ENCODE assay signal across 8 cellular contexts in genomic region chr4:1249731-1250526, GRCh38. TPM values are rescaled to one million over a fixed set of nuclear protein-coding genes. Genes with fewer than 3 reads are reported as not detected.
DNase-seq lines count a peak whose midpoint lies in the region; ATAC-seq and TF ChIP-seq lines count a peak whose summit lies in the region.

No MANE protein-coding gene starts in this region.

- peak overlapping the region; percentile 39 for H3K4ac ChIP-seq in neuronal stem cell (ENCODE audit: low read length)

- no peak overlapping the region for H4K91ac ChIP-seq in neuronal stem cell (ENCODE audit: low read depth, low read length, poor library complexity)

- peak overlapping the region; percentile 88 for H3K27ac ChIP-seq in fibroblast of lung (ENCODE audit: insufficient read depth, low read length)
- peak overlapping the region; percentile 87 for H3K27ac ChIP-seq in neuronal stem cell (replicated peaks; ENCODE audit: low read length)
- peak overlapping the region; percentile 96 for H3K27ac ChIP-seq in upper lobe of right lung

- DNase-seq in CD14-positive monocyte (ENCODE audit: low spot score) (no peak), HuH-7.5 (ENCODE audit: low spot score) (peak; percentile 70), activated T-cell treated with anti-CD3 and anti-CD28 coated beads for 48 hours (ENCODE audit: low read depth) (peak; percentile 41), fibroblast of lung (ENCODE audit: low read depth in 2 of 2) (peak; percentile 33 to 67), neuronal stem cell (ENCODE audit: low spot score) (no peak), upper lobe of right lung (peak; percentile 81), DMS153 (lab: John Stamatoyannopoulos, UW) (no peak)

- H3K9me3 ChIP-seq in fibroblast of lung (ENCODE audit: control insufficient read depth, insufficient read depth, low read depth, low read length): no peaks in the 10 kb centered on the region
- H3K9me3 ChIP-seq in neuronal stem cell (replicated peaks in 1 of 2; ENCODE audit: control insufficient read depth in 2 of 2, insufficient read depth in 1 of 2, low read depth in 1 of 2, low read length in 2 of 2): peaks cover 34 to 50% of the 10 kb centered on the region in 2 donors
- H3K9me3 ChIP-seq in upper lobe of right lung: no peaks in the 10 kb centered on the region

- H2BK12ac ChIP-seq in neuronal stem cell (ENCODE audit: low read length): no peak overlapping the region

- peaks cover 0 to 19% of the 10 kb centered on the region in 2 donors for H3K36me3 Mint-ChIP-seq in CD14-positive monocyte

- H3K4me1 Mint-ChIP-seq in CD14-positive monocyte: peaks cover 33% of the 10 kb centered on the region

- no peaks in the 10 kb centered on the region for H3K27me3 ChIP-seq in fibroblast of lung (ENCODE audit: control insufficient read depth, insufficient read depth, low read length)
- no peaks in the 10 kb centered on the region for H3K27me3 ChIP-seq in neuronal stem cell (ENCODE audit: control insufficient read depth in 3 of 3, insufficient read depth in 3 of 3, low read depth in 1 of 3, low read length in 3 of 3)
- H3K27me3 ChIP-seq in upper lobe of right lung: no peaks in the 10 kb centered on the region

- intact Hi-C loops in CD14-positive monocyte (cut with micrococcal nuclease) (loop anchor here (2.0 to 5.0 kb wide), 7 partner anchors 37 to 622 kb away; partner anchors contain the start of genes NSD2 (in 2 of the 2), UVSSA (in 2 of the 2) and MAEA (in 1 of the 2)), upper lobe of right lung (cut with DNase I) (loop anchor here (10.0 kb wide), 2 partner anchors 85 to 95 kb away; partner anchors contain the start of gene UVSSA)

- peak overlapping the region; percentile 82 for H3K9ac ChIP-seq in fibroblast of lung (ENCODE audit: insufficient read depth, low read length)
- H3K9ac ChIP-seq in neuronal stem cell (ENCODE audit: low read depth, low read length, poor library complexity): peak overlapping the region; percentile 96

- H3K27me3 Mint-ChIP-seq in CD14-positive monocyte (ENCODE audit: low read depth in 3 of 3): peaks cover 0 to 4% (median 0%) of the 10 kb centered on the region in 3 donors

- H3K4me3 Mint-ChIP-seq in CD14-positive monocyte: peak overlapping the region; percentile 83 to 88

- peak overlapping the region; percentile 45 to 68 (median 52) for H3K4me3 ChIP-seq in fibroblast of lung (replicated peaks in 1 of 4; ENCODE audit: control extremely low read depth in 1 of 4, insufficient read depth in 1 of 4, low read depth in 3 of 4, low read length in 4 of 4)
- peak overlapping the region; percentile 84 to 86 for H3K4me3 ChIP-seq in neuronal stem cell (ENCODE audit: low read length in 2 of 2)
- peak overlapping the region; percentile 72 for H3K4me3 ChIP-seq in upper lobe of right lung

- H3K14ac ChIP-seq in neuronal stem cell (ENCODE audit: low read length): peak overlapping the region; percentile 85

- peak overlapping the region; percentile 76 to 93 (median 89) for H3K27ac Mint-ChIP-seq in CD14-positive monocyte

- H3K4me1 ChIP-seq in fibroblast of lung (ENCODE audit: control insufficient read depth, extremely low read depth, insufficient read depth, low read length): peaks cover 11% of the 10 kb centered on the region
- peaks cover 16% of the 10 kb centered on the region in 2 donors for H3K4me1 ChIP-seq in neuronal stem cell (ENCODE audit: control insufficient read depth in 2 of 2, insufficient read depth in 1 of 2, low read depth in 1 of 2, low read length in 2 of 2)
- peaks cover 50% of the 10 kb centered on the region for H3K4me1 ChIP-seq in upper lobe of right lung

- ATAC-seq in GM19455 (IDR thresholded peaks at IDR 0.05; ENCODE audit: unreplicated experiment) (peak; percentile 7), upper lobe of right lung (peak; percentile 15)

- H3K36me3 ChIP-seq in fibroblast of lung (ENCODE audit: control insufficient read depth, insufficient read depth, low read length): peaks cover 9% of the 10 kb centered on the region
- H3K36me3 ChIP-seq in neuronal stem cell (replicated peaks in 1 of 2; ENCODE audit: control insufficient read depth in 2 of 2, insufficient read depth in 2 of 2, low read length in 2 of 2): peaks cover 20 to 42% of the 10 kb centered on the region in 2 donors
- H3K36me3 ChIP-seq in upper lobe of right lung: no peaks in the 10 kb centered on the region

- peak overlapping the region; percentile 65 for H2BK15ac ChIP-seq in neuronal stem cell (ENCODE audit: low read length)

- H2BK120ac ChIP-seq in neuronal stem cell (ENCODE audit: low read depth, low read length): peak overlapping the region; percentile 97

- H3K79me2 ChIP-seq in fibroblast of lung (ENCODE audit: control insufficient read depth, insufficient read depth, low read length): peaks cover 40% of the 10 kb centered on the region

- peak overlapping the region; percentile 73 for H2AK5ac ChIP-seq in neuronal stem cell (ENCODE audit: low read depth, low read length)

- H3K79me1 ChIP-seq in neuronal stem cell (ENCODE audit: low read depth, low read length): peaks cover 33% of the 10 kb centered on the region

- peak overlapping the region; percentile 93 for H3K23ac ChIP-seq in neuronal stem cell (ENCODE audit: low read depth, low read length, poor library complexity)

- H2BK5ac ChIP-seq in neuronal stem cell (ENCODE audit: low read length): peak overlapping the region; percentile 98

- H2AFZ ChIP-seq in fibroblast of lung (ENCODE audit: low read length) (peak overlapping the region; percentile 46), neuronal stem cell (ENCODE audit: low read length) (peak overlapping the region; percentile 94)

- WGBS in neuronal stem cell (ENCODE audit: extremely low coverage in 2 of 2, insufficient read length in 2 of 2, insufficient replicate concordance in 1 of 2), 2 donors: no CpG with 5 or more reads among the region's 39 CpGs

- H3K4me2 ChIP-seq in fibroblast of lung (ENCODE audit: extremely low read depth, insufficient read depth, low read length) (peak overlapping the region; percentile 90), neuronal stem cell (ENCODE audit: insufficient read depth, low read length, poor library complexity, severe bottlenecking) (peak overlapping the region; percentile 82)

- H3K9me3 Mint-ChIP-seq in CD14-positive monocyte: peaks cover 24 to 40% (median 39%) of the 10 kb centered on the region in 7 donors

- peak overlapping the region; percentile 97 for H3K18ac ChIP-seq in neuronal stem cell (ENCODE audit: low read length)

- TF ChIP-seq CTCF in CD14-positive monocyte (IDR thresholded peaks at IDR 0.05): no peak
- no peak for TF ChIP-seq CTCF in fibroblast of lung (conservative IDR thresholded peaks at IDR 0.05 in 1 of 2, IDR thresholded peaks at IDR 0.05 in 1 of 2; ENCODE audit: low read depth in 1 of 2, low read length in 2 of 2)
- TF ChIP-seq CTCF in upper lobe of right lung (IDR thresholded peaks at IDR 0.05): no peak

- no peaks in the 10 kb centered on the region for H4K20me1 ChIP-seq in fibroblast of lung (ENCODE audit: control insufficient read depth, extremely low read depth, insufficient read depth, low read length)

- no peak overlapping the region for H4K8ac ChIP-seq in neuronal stem cell (ENCODE audit: low read depth, low read length)

RNA-seq across cellular contexts. Expression of gene CTBP1, which starts 1.0 kb away (rescaled TPM):
- polyA plus RNA-seq in CD14-positive monocyte: 10 to 100 TPM; 21.3 to 42.1 TPM
- total RNA-seq in fibroblast of lung: 224 and 249 TPM in 2 replicates
- 78.2 and 86.1 TPM in 2 replicates for polyA plus RNA-seq in fibroblast of lung
- polyA plus RNA-seq in fibroblast of lung (2012): 102 and 162 TPM in 2 replicates
- polyA minus RNA-seq in fibroblast of lung (ENCODE audit: low replicate concordance): 151 and 174 TPM in 2 replicates
- polyA plus RNA-seq in neuronal stem cell (2013, experiment 1 of 2): 151 TPM
- polyA plus RNA-seq in neuronal stem cell (2013, experiment 2 of 2): 149 TPM
- 169 TPM for total RNA-seq in upper lobe of right lung

RNA-seq across cellular contexts. Expression of gene MAEA, which starts 39.8 kb away (rescaled TPM):
- polyA plus RNA-seq in CD14-positive monocyte: 10 to 100 TPM; 34.3 to 37.7 TPM
- 37.2 and 44.3 TPM in 2 replicates for total RNA-seq in fibroblast of lung
- 53.8 and 59.5 TPM in 2 replicates for polyA plus RNA-seq in fibroblast of lung
- polyA plus RNA-seq in fibroblast of lung (2012): 49.3 and 67.4 TPM in 2 replicates
- polyA minus RNA-seq in fibroblast of lung (ENCODE audit: low replicate concordance): 55.9 and 75.0 TPM in 2 replicates
- 38.4 TPM for polyA plus RNA-seq in neuronal stem cell (2013, experiment 1 of 2)
- 37.0 TPM for polyA plus RNA-seq in neuronal stem cell (2013, experiment 2 of 2)
- total RNA-seq in upper lobe of right lung: 63.2 TPM

Comparison
In these comparisons a context has a peak if more than half of its experiments do, and no peak if none do; other contexts are left out.
1. DNase-seq: peak in HuH-7.5 (single experiment), activated T-cell treated with anti-CD3 and anti-CD28 coated beads for 48 hours (single experiment), fibroblast of lung (2 of 2) and upper lobe of right lung (single experiment); none in CD14-positive monocyte (single experiment), neuronal stem cell (single experiment) and DMS153 (single experiment).
2. Peak in every context shown above with its lines, with median percentiles within 50 percentile points of each other: H3K27ac ChIP-seq and H3K4me3 ChIP-seq.